In the genomic region with DNA sequence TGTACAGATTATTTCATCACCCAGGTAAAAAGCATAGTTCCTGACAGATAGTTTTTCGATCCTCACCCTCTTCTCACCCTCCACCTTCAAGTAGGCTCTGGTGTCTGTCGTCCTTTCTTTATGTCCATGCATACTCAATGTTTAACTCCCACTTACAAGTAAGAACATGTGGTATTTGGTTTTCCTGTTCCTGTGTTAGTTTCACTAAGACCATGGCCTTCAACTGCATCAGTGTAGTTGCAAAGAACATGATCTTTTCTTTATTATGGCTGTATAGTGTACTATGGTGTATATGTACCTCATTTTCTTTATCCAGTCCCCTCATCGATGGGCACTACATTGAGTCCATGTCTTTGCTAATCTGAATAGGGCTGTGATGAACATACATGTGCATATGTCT, we compare ENCODE assay signal across 30 cellular contexts.
"Had no signal": no experiment of that assay in that cellular context is flagged by ENCODE, and none has a peak within 500 bp of the region (broad histone marks: within the 10 kb centered on the region; RNA-seq: fewer than 3 reads in every experiment).

No MANE protein-coding gene starts in this region.

- H3K27me3 Mint-ChIP-seq: activated CD4-positive, alpha-beta T cell treated with anti-CD3 and anti-CD28 coated beads for 36 hours; activated CD4-positive, alpha-beta T cell treated with anti-CD3 and anti-CD28 coated beads, Interleukin-2, amount 10 ng/mL, durations not matched to agents 7 days and 5 days had no signal

- H3K4me1 Mint-ChIP-seq: activated CD4-positive, alpha-beta T cell treated with anti-CD3 and anti-CD28 coated beads for 36 hours; activated CD4-positive, alpha-beta T cell treated with anti-CD3 and anti-CD28 coated beads, Interleukin-2, amount 10 ng/mL, durations not matched to agents 7 days and 5 days; WTC11 had no signal

- H3K36me3 Mint-ChIP-seq: activated naive CD4-positive, alpha-beta T cell treated with anti-CD3 and anti-CD28 coated beads, Interleukin-2, amount 50 U/mL, for 72 hours; WTC11 had no signal

- H3K27ac Mint-ChIP-seq: activated CD4-positive, alpha-beta T cell treated with anti-CD3 and anti-CD28 coated beads for 36 hours; activated CD4-positive, alpha-beta T cell treated with anti-CD3 and anti-CD28 coated beads, Interleukin-2, amount 10 ng/mL, durations not matched to agents 7 days and 5 days; activated naive CD4-positive, alpha-beta T cell treated with anti-CD3 and anti-CD28 coated beads for 36 hours; activated naive CD4-positive, alpha-beta T cell treated with anti-CD3 and anti-CD28 coated beads, Interleukin-2, amount 50 U/mL, for 72 hours; activated T-helper 1 cell treated with anti-CD3 and anti-CD28 coated beads, Interleukin-12 subunit alpha, Interleukin-12 subunit beta, Interleukin-2, Interleukin-4 antibody, amounts not matched to agents 30 ng/mL and 10 ng/mL and 1 ng/mL, durations not matched to agents 14 hours and 24 hours and 36 hours; T-helper 1 cell treated with Interleukin-12 subunit alpha and Interleukin-12 subunit beta and Interleukin-4 antibody, amounts not matched to agents 30 μg/mL and 1 μg/mL, for 36 hours; T-helper 2 cell treated with Interferon-gamma antibody and Interleukin-4, amounts not matched to agents 5 μg/mL and 100 μg/mL, for 36 hours; WTC11 had no signal

- H3K4me3 ChIP-seq: adrenal gland, body of pancreas, breast epithelium, SJCRH30, SK-N-MC had no signal

- H3K4me3 Mint-ChIP-seq: activated CD4-positive, alpha-beta T cell treated with anti-CD3 and anti-CD28 coated beads for 36 hours; activated CD4-positive, alpha-beta T cell treated with anti-CD3 and anti-CD28 coated beads, Interleukin-2, amount 10 ng/mL, durations not matched to agents 7 days and 5 days; activated naive CD4-positive, alpha-beta T cell treated with anti-CD3 and anti-CD28 coated beads for 36 hours; activated T-cell treated with anti-CD3 and anti-CD28 coated beads, Interleukin-2, amount 50 U/mL, for 4 hours; activated T-helper 1 cell treated with anti-CD3 and anti-CD28 coated beads, Interleukin-12 subunit alpha, Interleukin-12 subunit beta, Interleukin-2, Interleukin-4 antibody, amounts not matched to agents 30 ng/mL and 10 ng/mL and 1 ng/mL, durations not matched to agents 14 hours and 24 hours and 36 hours; T-helper 1 cell treated with Interleukin-12 subunit alpha and Interleukin-12 subunit beta and Interleukin-4 antibody, amounts not matched to agents 30 μg/mL and 1 μg/mL, for 36 hours; T-helper 2 cell treated with Interferon-gamma antibody and Interleukin-4, amounts not matched to agents 5 μg/mL and 100 μg/mL, for 36 hours; WTC11 had no signal

- H3K27me3 ChIP-seq: adrenal gland, body of pancreas, breast epithelium, SJCRH30 had no signal

- H3K9me3 ChIP-seq: adrenal gland, body of pancreas, breast epithelium, SJCRH30 had no signal

- DNase-seq: activated CD4-positive, alpha-beta T cell treated with anti-CD3 and anti-CD28 coated beads for 36 hours; activated CD4-positive, alpha-beta T cell treated with anti-CD3 and anti-CD28 coated beads, Interleukin-2, amount 10 ng/mL, durations not matched to agents 7 days and 5 days; activated CD4-positive, alpha-beta T cell treated with anti-CD3 and anti-CD28 coated beads, Interleukin-2, amount 50 U/mL, for 48 hours; activated CD8-positive, alpha-beta memory T cell treated with anti-CD3 and anti-CD28 coated beads, Interleukin-2, amount 50 U/mL, for 4 hours; activated gamma-delta T cell treated with Interleukin-2 at 50 U/mL for 16 hours; activated naive CD4-positive, alpha-beta T cell treated with anti-CD3 and anti-CD28 coated beads for 36 hours; activated T-cell treated with anti-CD3 and anti-CD28 coated beads for 4 hours; activated T-cell treated with anti-CD3 and anti-CD28 coated beads, Interleukin-2, amount 50 U/mL, for 4 hours; adrenal gland; body of pancreas; cortex of kidney; NCI-H1092 treated with DMSO at 0.1 percent for 48 hours; NCI-H1417; NCI-H146; NCI-H187; NCI-H2081 treated with DMSO at 0.1 percent for 48 hours; NCI-H226; NCI-H526; NCI-H748 treated with DMSO at 0.1 percent for 48 hours; OCI-M1; Right ventricle myocardium superior; SJCRH30 had no signal

- ATAC-seq: activated CD4-positive, alpha-beta T cell treated with anti-CD3 and anti-CD28 coated beads for 36 hours; activated CD4-positive, CD25-positive, alpha-beta regulatory T cell treated with anti-CD3 and anti-CD28 coated beads, Interleukin-2, amount 50 U/mL, for 24 hours; activated naive CD4-positive, alpha-beta T cell treated with anti-CD3 and anti-CD28 coated beads, Interleukin-2, amount 50 U/mL, for 72 hours; activated T-cell treated with anti-CD3 and anti-CD28 coated beads, Interleukin-2, amount 50 U/mL, for 4 hours; body of pancreas; WTC11 had no signal

- H3K36me3 ChIP-seq: adrenal gland, breast epithelium, SJCRH30 had no signal

- H3K9me3 Mint-ChIP-seq: activated T-helper 1 cell treated with anti-CD3 and anti-CD28 coated beads, Interleukin-12 subunit alpha, Interleukin-12 subunit beta, Interleukin-2, Interleukin-4 antibody, amounts not matched to agents 30 ng/mL and 10 ng/mL and 1 ng/mL, durations not matched to agents 14 hours and 24 hours and 36 hours; T-helper 1 cell treated with Interleukin-12 subunit alpha and Interleukin-12 subunit beta and Interleukin-4 antibody, amounts not matched to agents 30 μg/mL and 1 μg/mL, for 36 hours; T-helper 2 cell treated with Interferon-gamma antibody and Interleukin-4, amounts not matched to agents 5 μg/mL and 100 μg/mL, for 36 hours had no signal
